Comparison of ENCODE assay signal across 8 cellular contexts in genomic region chr10:22436893-22437619, GRCh38.
A peak's percentile ranks its signal among the peaks of the same experiment; 100 is the strongest.
DNase-seq lines count a peak whose midpoint lies in the region; ATAC-seq and TF ChIP-seq lines count a peak whose summit lies in the region.

No MANE protein-coding gene starts in this region.

- H3K4me3 Mint-ChIP-seq in activated CD4-positive, alpha-beta T cell treated with anti-CD3 and anti-CD28 coated beads, Interleukin-2, amount 10 ng/mL, durations not matched to agents 7 days and 5 days = peak overlapping the region; percentile 90

- peaks cover 34% of the 10 kb centered on the region for H3K4me1 Mint-ChIP-seq in activated CD4-positive, alpha-beta T cell treated with anti-CD3 and anti-CD28 coated beads, Interleukin-2, amount 10 ng/mL, durations not matched to agents 7 days and 5 days

- CTCF ChIA-PET in activated CD4-positive, alpha-beta T cell treated with anti-CD3 and anti-CD28 coated beads, Interleukin-2, amount 10 ng/mL, durations not matched to agents 7 days and 5 days (lab: Charles Lee) = interaction anchor here (1.0 to 2.7 kb wide), 5 partner anchors 10 to 117 kb away, joined by 4 to 8 read pairs (median 5); no protein-coding TSS in a partner anchor

- peaks cover 3% of the 10 kb centered on the region for H3K27me3 Mint-ChIP-seq in activated CD4-positive, alpha-beta T cell treated with anti-CD3 and anti-CD28 coated beads, Interleukin-2, amount 10 ng/mL, durations not matched to agents 7 days and 5 days

- peak overlapping the region; percentile 79 for H3K27ac ChIP-seq in 22Rv1

- peaks cover 5% of the 10 kb centered on the region for H3K36me3 Mint-ChIP-seq in activated CD4-positive, alpha-beta T cell treated with anti-CD3 and anti-CD28 coated beads, Interleukin-2, amount 10 ng/mL, durations not matched to agents 7 days and 5 days (ENCODE audit: low read depth)

- peak; percentile 73 for ATAC-seq in HG02870 (IDR thresholded peaks at IDR 0.05; ENCODE audit: unreplicated experiment)
- peak; percentile 87 for ATAC-seq in left lobe of liver

- no peaks in the 10 kb centered on the region for H3K9me3 Mint-ChIP-seq in activated CD4-positive, alpha-beta T cell treated with anti-CD3 and anti-CD28 coated beads, Interleukin-2, amount 10 ng/mL, durations not matched to agents 7 days and 5 days

- peak overlapping the region; percentile 99 for H3K27ac Mint-ChIP-seq in activated CD4-positive, alpha-beta T cell treated with anti-CD3 and anti-CD28 coated beads, Interleukin-2, amount 10 ng/mL, durations not matched to agents 7 days and 5 days

- POLR2A ChIA-PET in activated CD4-positive, alpha-beta T cell treated with anti-CD3 and anti-CD28 coated beads, Interleukin-2, amount 10 ng/mL, durations not matched to agents 7 days and 5 days (lab: Charles Lee) = interaction anchor here (0.6 to 1.3 kb wide), 3 partner anchors 97 to 434 kb away, joined by 5 read pairs; partner anchors contain the start of genes COMMD3 and DNAJC1

- TF ChIP-seq CTCF in 22Rv1 (IDR thresholded peaks at IDR 0.05) (0 out of 2 replicates have a peak, but pooled peaks have one; percentile 11), GM13977 (IDR thresholded peaks at IDR 0.05; ENCODE audit: extremely low read depth, insufficient read depth, missing control alignments) (no peak)

- in situ Hi-C loops in GM13977 (cut with MboI; ENCODE audit: low pct_unique_long_range_greater_than_20kb, low sequenced_read_pairs, unreplicated experiment) = no loop called here

- DNase-seq in GM13977 (ENCODE audit: low spot score) = peak; percentile 75
- peak; percentile 18 for DNase-seq in NCI-H2107 treated with DMSO at 0.1 percent for 48 hours (lab: John Stamatoyannopoulos, UW; ENCODE audit: unreplicated experiment)
- DNase-seq in activated CD4-positive, alpha-beta T cell treated with anti-CD3 and anti-CD28 coated beads, Interleukin-2, amount 10 ng/mL, durations not matched to agents 7 days and 5 days = peak; percentile 89
- peak; percentile 63 for DNase-seq in dedifferentiated amniotic fluid mesenchymal stem cell (ENCODE audit: extremely low spot score)
- DNase-seq in left lobe of liver (ENCODE audit: low spot score) = peak; percentile 83
- peak; percentile 86 for DNase-seq in stimulated activated CD4-positive, alpha-beta T cell treated with anti-CD3 and anti-CD28 coated beads, Interleukin-1b, Interleukin-23, amount 100 ng/mL, for 48 hours

Comparison
In these comparisons a context has a peak if more than half of its experiments do, and no peak if none do; other contexts are left out.
1. Peak in every context shown above with its lines: DNase-seq, ATAC-seq and H3K27ac ChIP-seq.
2. DNase-seq: peak in every context shown above with its lines; median percentile 89 in activated CD4-positive, alpha-beta T cell treated with anti-CD3 and anti-CD28 coated beads, Interleukin-2, amount 10 ng/mL, durations not matched to agents 7 days and 5 days; 86 in stimulated activated CD4-positive, alpha-beta T cell treated with anti-CD3 and anti-CD28 coated beads, Interleukin-1b, Interleukin-23, amount 100 ng/mL, for 48 hours; 83 in left lobe of liver; 75 in GM13977; 63 in dedifferentiated amniotic fluid mesenchymal stem cell; 18 in NCI-H2107 treated with DMSO at 0.1 percent for 48 hours.